ENCODE assay signal across 1 cellular context in the genomic region with DNA sequence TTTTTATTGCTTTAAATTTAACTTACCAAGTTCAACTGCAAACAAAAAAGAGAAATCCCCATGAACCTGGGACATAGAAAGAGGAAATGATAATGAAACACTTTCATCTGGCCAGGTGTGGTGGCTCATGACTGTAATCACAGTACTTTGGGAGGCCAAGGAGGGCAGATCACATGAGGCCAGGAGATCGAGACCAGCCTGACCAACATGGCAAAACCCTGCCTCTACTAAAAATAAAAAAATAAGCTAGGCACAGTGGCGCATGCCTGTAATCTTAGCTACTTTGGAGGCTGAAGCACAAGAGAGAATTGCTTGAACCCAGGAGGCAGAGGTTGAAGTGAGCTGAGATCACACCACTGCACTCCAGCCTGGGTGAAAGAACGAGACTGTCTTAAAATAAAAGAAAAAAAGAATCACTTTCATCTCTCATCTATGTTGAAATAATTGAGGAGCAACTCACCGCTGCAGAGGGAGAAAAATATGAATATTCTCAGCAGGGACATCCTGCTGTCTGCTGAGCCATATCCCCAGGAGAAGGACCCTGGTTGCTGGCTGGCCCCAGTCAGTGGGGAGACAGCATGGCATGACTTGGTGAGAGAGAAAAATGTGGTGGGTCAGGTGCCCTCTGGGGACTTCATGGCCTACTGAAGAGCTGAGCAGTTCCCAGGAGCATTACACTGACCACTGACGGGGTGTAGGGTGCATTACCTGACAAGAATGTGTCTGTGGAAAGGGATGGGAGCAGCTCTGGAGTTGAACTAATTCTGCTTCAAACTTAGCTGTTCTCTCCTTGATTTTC.
TF ChIP-seq lines count a peak whose summit lies in the region.

No MANE protein-coding gene starts in this region.

TF ChIP-seq in GM12878, 131 proteins besides CTCF, POLR2A, EP300 and RAD21 (continued from another document and continues in another):
- TF ChIP-seq IRF5 (IDR thresholded peaks at IDR 0.05; ENCODE audit: borderline replicate concordance) (no peak), WRNIP1 (IDR thresholded peaks at IDR 0.05; ENCODE audit: borderline replicate concordance, low read depth, low read length) (no peak), CBX5 (IDR thresholded peaks at IDR 0.05; ENCODE audit: low read depth) (no peak), HDGF (IDR thresholded peaks at IDR 0.05) (no peak), SUZ12 (IDR thresholded peaks at IDR 0.05; ENCODE audit: unreplicated experiment) (no peak), RCOR1 (conservative IDR thresholded peaks at IDR 0.05; ENCODE audit: low read depth, low read length) (no peak), SMAD1 (IDR thresholded peaks at IDR 0.05; ENCODE audit: low read depth, partially characterized antibody) (no peak), ZBTB40 (IDR thresholded peaks at IDR 0.05; ENCODE audit: borderline replicate concordance) (0 out of 2 replicates have a peak, but pooled peaks have one; percentile 16), ZNF207 (IDR thresholded peaks at IDR 0.05; ENCODE audit: borderline replicate concordance) (0 out of 2 replicates have a peak, but pooled peaks have one; percentile 58), MTA2 (IDR thresholded peaks at IDR 0.05; ENCODE audit: low read depth) (peak; percentile 66; the same call in 1 of the 2 replicates), SP1 (IDR thresholded peaks at IDR 0.05; ENCODE audit: low read depth, low read length) (no peak), FOXM1 (IDR thresholded peaks at IDR 0.05; ENCODE audit: low read depth, low read length) (no peak), NR2C2 (IDR thresholded peaks at IDR 0.05; ENCODE audit: borderline replicate concordance, control insufficient read depth, insufficient read length, low read depth) (no peak), SREBF1 (IDR thresholded peaks at IDR 0.05; ENCODE audit: low read length) (no peak), HDAC2 (IDR thresholded peaks at IDR 0.05) (no peak), KDM1A (IDR thresholded peaks at IDR 0.05; ENCODE audit: borderline replicate concordance) (no peak), NFIC (IDR thresholded peaks at IDR 0.05; ENCODE audit: low read depth, low read length) (no peak), TCF7 (IDR thresholded peaks at IDR 0.05; ENCODE audit: borderline replicate concordance) (no peak), ZNF622 (IDR thresholded peaks at IDR 0.05) (no peak), KAT2A (conservative IDR thresholded peaks at IDR 0.05; ENCODE audit: control insufficient read depth, low read depth, low read length) (no peak), ZSCAN29 (IDR thresholded peaks at IDR 0.05) (no peak), EED (IDR thresholded peaks at IDR 0.05; ENCODE audit: low read depth) (no peak), BCL11A (IDR thresholded peaks at IDR 0.05; ENCODE audit: low read depth, low read length) (no peak), IRF4 (IDR thresholded peaks at IDR 0.05; ENCODE audit: low read depth, low read length) (0 out of 2 replicates have a peak, but pooled peaks have one; percentile 20), ATF3 (IDR thresholded peaks at IDR 0.05; ENCODE audit: borderline replicate concordance, extremely low read depth, low read depth, low read length) (no peak), ETV6 (conservative IDR thresholded peaks at IDR 0.05 in 1 of 2, IDR thresholded peaks at IDR 0.05 in 1 of 2; ENCODE audit: borderline replicate concordance in 1 of 2, low read depth in 1 of 2) (peak in 1 of 2 experiments; percentile 61; a peak in 1 of 4 replicates), ESRRA (IDR thresholded peaks at IDR 0.05; ENCODE audit: low read length) (no peak), EGR1 (IDR thresholded peaks at IDR 0.05; ENCODE audit: borderline replicate concordance in 1 of 2, low read depth in 2 of 2, low read length in 2 of 2) (no peak)
- TF ChIP-seq, protein P1, sequence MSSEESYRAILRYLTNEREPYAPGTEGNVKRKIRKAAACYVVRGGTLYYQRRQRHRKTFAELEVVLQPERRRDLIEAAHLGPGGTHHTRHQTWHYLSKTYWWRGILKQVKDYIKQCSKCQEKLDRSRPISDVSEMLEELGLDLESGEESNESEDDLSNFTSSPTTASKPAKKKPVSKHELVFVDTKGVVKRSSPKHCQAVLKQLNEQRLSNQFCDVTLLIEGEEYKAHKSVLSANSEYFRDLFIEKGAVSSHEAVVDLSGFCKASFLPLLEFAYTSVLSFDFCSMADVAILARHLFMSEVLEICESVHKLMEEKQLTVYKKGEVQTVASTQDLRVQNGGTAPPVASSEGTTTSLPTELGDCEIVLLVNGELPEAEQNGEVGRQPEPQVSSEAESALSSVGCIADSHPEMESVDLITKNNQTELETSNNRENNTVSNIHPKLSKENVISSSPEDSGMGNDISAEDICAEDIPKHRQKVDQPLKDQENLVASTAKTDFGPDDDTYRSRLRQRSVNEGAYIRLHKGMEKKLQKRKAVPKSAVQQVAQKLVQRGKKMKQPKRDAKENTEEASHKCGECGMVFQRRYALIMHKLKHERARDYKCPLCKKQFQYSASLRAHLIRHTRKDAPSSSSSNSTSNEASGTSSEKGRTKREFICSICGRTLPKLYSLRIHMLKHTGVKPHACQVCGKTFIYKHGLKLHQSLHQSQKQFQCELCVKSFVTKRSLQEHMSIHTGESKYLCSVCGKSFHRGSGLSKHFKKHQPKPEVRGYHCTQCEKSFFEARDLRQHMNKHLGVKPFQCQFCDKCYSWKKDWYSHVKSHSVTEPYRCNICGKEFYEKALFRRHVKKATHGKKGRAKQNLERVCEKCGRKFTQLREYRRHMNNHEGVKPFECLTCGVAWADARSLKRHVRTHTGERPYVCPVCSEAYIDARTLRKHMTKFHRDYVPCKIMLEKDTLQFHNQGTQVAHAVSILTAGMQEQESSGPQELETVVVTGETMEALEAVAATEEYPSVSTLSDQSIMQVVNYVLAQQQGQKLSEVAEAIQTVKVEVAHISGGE (CRISPR knock-in tag; IDR thresholded peaks at IDR 0.05): no peak
- TF ChIP-seq, protein P2, sequence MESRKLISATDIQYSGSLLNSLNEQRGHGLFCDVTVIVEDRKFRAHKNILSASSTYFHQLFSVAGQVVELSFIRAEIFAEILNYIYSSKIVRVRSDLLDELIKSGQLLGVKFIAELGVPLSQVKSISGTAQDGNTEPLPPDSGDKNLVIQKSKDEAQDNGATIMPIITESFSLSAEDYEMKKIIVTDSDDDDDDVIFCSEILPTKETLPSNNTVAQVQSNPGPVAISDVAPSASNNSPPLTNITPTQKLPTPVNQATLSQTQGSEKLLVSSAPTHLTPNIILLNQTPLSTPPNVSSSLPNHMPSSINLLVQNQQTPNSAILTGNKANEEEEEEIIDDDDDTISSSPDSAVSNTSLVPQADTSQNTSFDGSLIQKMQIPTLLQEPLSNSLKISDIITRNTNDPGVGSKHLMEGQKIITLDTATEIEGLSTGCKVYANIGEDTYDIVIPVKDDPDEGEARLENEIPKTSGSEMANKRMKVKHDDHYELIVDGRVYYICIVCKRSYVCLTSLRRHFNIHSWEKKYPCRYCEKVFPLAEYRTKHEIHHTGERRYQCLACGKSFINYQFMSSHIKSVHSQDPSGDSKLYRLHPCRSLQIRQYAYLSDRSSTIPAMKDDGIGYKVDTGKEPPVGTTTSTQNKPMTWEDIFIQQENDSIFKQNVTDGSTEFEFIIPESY (IDR thresholded peaks at IDR 0.05): no peak
- TF ChIP-seq, protein P3, sequence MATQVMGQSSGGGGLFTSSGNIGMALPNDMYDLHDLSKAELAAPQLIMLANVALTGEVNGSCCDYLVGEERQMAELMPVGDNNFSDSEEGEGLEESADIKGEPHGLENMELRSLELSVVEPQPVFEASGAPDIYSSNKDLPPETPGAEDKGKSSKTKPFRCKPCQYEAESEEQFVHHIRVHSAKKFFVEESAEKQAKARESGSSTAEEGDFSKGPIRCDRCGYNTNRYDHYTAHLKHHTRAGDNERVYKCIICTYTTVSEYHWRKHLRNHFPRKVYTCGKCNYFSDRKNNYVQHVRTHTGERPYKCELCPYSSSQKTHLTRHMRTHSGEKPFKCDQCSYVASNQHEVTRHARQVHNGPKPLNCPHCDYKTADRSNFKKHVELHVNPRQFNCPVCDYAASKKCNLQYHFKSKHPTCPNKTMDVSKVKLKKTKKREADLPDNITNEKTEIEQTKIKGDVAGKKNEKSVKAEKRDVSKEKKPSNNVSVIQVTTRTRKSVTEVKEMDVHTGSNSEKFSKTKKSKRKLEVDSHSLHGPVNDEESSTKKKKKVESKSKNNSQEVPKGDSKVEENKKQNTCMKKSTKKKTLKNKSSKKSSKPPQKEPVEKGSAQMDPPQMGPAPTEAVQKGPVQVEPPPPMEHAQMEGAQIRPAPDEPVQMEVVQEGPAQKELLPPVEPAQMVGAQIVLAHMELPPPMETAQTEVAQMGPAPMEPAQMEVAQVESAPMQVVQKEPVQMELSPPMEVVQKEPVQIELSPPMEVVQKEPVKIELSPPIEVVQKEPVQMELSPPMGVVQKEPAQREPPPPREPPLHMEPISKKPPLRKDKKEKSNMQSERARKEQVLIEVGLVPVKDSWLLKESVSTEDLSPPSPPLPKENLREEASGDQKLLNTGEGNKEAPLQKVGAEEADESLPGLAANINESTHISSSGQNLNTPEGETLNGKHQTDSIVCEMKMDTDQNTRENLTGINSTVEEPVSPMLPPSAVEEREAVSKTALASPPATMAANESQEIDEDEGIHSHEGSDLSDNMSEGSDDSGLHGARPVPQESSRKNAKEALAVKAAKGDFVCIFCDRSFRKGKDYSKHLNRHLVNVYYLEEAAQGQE (IDR thresholded peaks at IDR 0.05; ENCODE audit: low read depth, low read length): no peak
- TF ChIP-seq, protein P4, sequence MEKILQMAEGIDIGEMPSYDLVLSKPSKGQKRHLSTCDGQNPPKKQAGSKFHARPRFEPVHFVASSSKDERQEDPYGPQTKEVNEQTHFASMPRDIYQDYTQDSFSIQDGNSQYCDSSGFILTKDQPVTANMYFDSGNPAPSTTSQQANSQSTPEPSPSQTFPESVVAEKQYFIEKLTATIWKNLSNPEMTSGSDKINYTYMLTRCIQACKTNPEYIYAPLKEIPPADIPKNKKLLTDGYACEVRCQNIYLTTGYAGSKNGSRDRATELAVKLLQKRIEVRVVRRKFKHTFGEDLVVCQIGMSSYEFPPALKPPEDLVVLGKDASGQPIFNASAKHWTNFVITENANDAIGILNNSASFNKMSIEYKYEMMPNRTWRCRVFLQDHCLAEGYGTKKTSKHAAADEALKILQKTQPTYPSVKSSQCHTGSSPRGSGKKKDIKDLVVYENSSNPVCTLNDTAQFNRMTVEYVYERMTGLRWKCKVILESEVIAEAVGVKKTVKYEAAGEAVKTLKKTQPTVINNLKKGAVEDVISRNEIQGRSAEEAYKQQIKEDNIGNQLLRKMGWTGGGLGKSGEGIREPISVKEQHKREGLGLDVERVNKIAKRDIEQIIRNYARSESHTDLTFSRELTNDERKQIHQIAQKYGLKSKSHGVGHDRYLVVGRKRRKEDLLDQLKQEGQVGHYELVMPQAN (conservative IDR thresholded peaks at IDR 0.05): peak; percentile 73
- TF ChIP-seq, protein P5, sequence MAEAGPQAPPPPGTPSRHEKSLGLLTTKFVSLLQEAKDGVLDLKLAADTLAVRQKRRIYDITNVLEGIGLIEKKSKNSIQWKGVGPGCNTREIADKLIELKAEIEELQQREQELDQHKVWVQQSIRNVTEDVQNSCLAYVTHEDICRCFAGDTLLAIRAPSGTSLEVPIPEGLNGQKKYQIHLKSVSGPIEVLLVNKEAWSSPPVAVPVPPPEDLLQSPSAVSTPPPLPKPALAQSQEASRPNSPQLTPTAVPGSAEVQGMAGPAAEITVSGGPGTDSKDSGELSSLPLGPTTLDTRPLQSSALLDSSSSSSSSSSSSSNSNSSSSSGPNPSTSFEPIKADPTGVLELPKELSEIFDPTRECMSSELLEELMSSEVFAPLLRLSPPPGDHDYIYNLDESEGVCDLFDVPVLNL (IDR thresholded peaks at IDR 0.05; ENCODE audit: low read depth, low read length): no peak
